ENCODE assay signal across 15 cellular contexts in genomic region chr1:111218947-111219346, GRCh38. TPM values are rescaled to one million over a fixed set of nuclear protein-coding genes. Genes with fewer than 3 reads are reported as not detected.
DNase-seq lines count a peak whose midpoint lies in the region; ATAC-seq, FAIRE-seq and TF ChIP-seq lines count a peak whose summit lies in the region.
"Had no signal": no experiment of that assay in that cellular context is flagged by ENCODE, and none has a peak within 500 bp of the region (broad histone marks: within the 10 kb centered on the region; RNA-seq: fewer than 3 reads in every experiment).

No MANE protein-coding gene starts in this region.

- H3K9me3 Mint-ChIP-seq in activated B cell treated with CpG ODN at 0.5 μM for 24 hours (no peaks in the 10 kb centered on the region), memory B cell (no peaks in the 10 kb centered on the region)

- intact Hi-C loops in activated B cell treated with CpG ODN at 0.5 μM for 24 hours (cut with micrococcal nuclease), result loop anchor here (2.0 to 5.0 kb wide), 5 partner anchors 257 to 547 kb away; partner anchors contain the start of genes CD53, KCNA3, LRIF1 and RAP1A
- intact Hi-C loops in pancreas (cut with DNase I), result no loop called here
- intact Hi-C loops in Right ventricle myocardium inferior (cut with DNase I), result no loop called here

- ATAC-seq in activated B cell treated with CpG ODN at 0.5 μM for 24 hours (ENCODE audit: low read depth) (no peak), memory B cell (ENCODE audit: low read depth) (no peak), pancreas (no peak), Right ventricle myocardium inferior (no peak), left lobe of liver (no peak)

- POLR2A ChIA-PET in activated B cell treated with CpG ODN at 0.5 μM for 24 hours (lab: Charles Lee), result interaction anchor here (0.6 to 8.8 kb wide), 18 partner anchors 7 to 374 kb away, joined by 3 to 258 read pairs (median 6); partner anchors contain the start of genes CD53, CEPT1, CHI3L2 and DENND2D

- H3K27me3 ChIP-seq in BLaER1 treated with 17β-estradiol and CSF1 and Interleukin-3, amounts not matched to agents 10 nM and 100 nM, result no peaks in the 10 kb centered on the region
- H3K27me3 ChIP-seq in GM06990 (replicated peaks; ENCODE audit: control insufficient read depth, insufficient read depth, low read length) (no peaks in the 10 kb centered on the region), pancreas (no peaks in the 10 kb centered on the region)

- peak overlapping the region; percentile 85 to 98 (median 94) for H3K4me2 ChIP-seq in BLaER1 treated with 17β-estradiol and CSF1 and Interleukin-3, amounts not matched to agents 10 nM and 100 nM

- no peaks in the 10 kb centered on the region for H3K9me3 ChIP-seq in BLaER1 treated with 17β-estradiol and CSF1 and Interleukin-3, amounts not matched to agents 10 nM and 100 nM (replicated peaks in 1 of 11)
- no peaks in the 10 kb centered on the region for H3K9me3 ChIP-seq in pancreas

- no peak for TF ChIP-seq CTCF in GM06990 (IDR thresholded peaks at IDR 0.05; ENCODE audit: insufficient read depth, low read length, poor library complexity, severe bottlenecking)
- no peak for TF ChIP-seq CTCF in activated B cell treated with CpG ODN at 0.5 μM for 24 hours (IDR thresholded peaks at IDR 0.05)
- no peak for TF ChIP-seq CTCF in pancreas (IDR thresholded peaks at IDR 0.05)

- no peaks in the 10 kb centered on the region for H3K36me3 ChIP-seq in BLaER1 treated with 17β-estradiol and CSF1 and Interleukin-3, amounts not matched to agents 10 nM and 100 nM
- H3K36me3 ChIP-seq in GM06990 (ENCODE audit: control insufficient read depth, insufficient read depth, low read length) (no peaks in the 10 kb centered on the region), pancreas (no peaks in the 10 kb centered on the region)

- 92 to 99% methylated on average over 5 of the region's 5 CpGs for WGBS in pancreas, 2 donors

- no peaks in the 10 kb centered on the region for H4K20me1 ChIP-seq in BLaER1 treated with 17β-estradiol and CSF1 and Interleukin-3, amounts not matched to agents 10 nM and 100 nM

- H3K4me1 Mint-ChIP-seq in activated B cell treated with CpG ODN at 0.5 μM for 24 hours (peaks cover 97% of the 10 kb centered on the region), memory B cell (peaks cover 86% of the 10 kb centered on the region)

- H3K4me3 Mint-ChIP-seq in activated B cell treated with CpG ODN at 0.5 μM for 24 hours (no peak overlapping the region), memory B cell (no peak overlapping the region)

- DNase-seq in GM06990 (ENCODE audit: extremely low read depth, insufficient read length) (peak; percentile 49), activated B cell treated with CpG ODN at 0.5 μM for 24 hours (no peak), memory B cell (ENCODE audit: low spot score in 2 of 2) (no peak), pancreas (no peak), Right ventricle myocardium inferior (ENCODE audit: missing footprints) (no peak), left lobe of liver (ENCODE audit: low spot score) (no peak), AG20443 (ENCODE audit: low spot score) (no peak)
- DNase-seq: activated CD4-positive, alpha-beta T cell treated with anti-CD3 and anti-CD28 coated beads, Interleukin-2, amount 50 U/mL, for 4 hours; DMS79; glutamatergic neuron; NCI-H187 treated with DMSO at 0.1 percent for 48 hours; NCI-H510A had no signal

- H3K27ac Mint-ChIP-seq in activated B cell treated with CpG ODN at 0.5 μM for 24 hours (peak overlapping the region; percentile 95), memory B cell (peak overlapping the region; percentile 77)

- peak overlapping the region; percentile 12 to 80 (median 73); a peak in 18 of 22 replicates for H3K9ac ChIP-seq in BLaER1 treated with 17β-estradiol and CSF1 and Interleukin-3, amounts not matched to agents 10 nM and 100 nM

- H3K4me1 ChIP-seq in BLaER1 treated with 17β-estradiol and CSF1 and Interleukin-3, amounts not matched to agents 10 nM and 100 nM, result peaks cover 93 to 100% (median 95%) of the 10 kb centered on the region in 10 experiments
- H3K4me1 ChIP-seq in pancreas, result peaks cover 0 to 8% (median 0%) of the 10 kb centered on the region in 3 donors

- no peak overlapping the region for H3K4me3 ChIP-seq in BLaER1 treated with 17β-estradiol and CSF1 and Interleukin-3, amounts not matched to agents 10 nM and 100 nM
- H3K4me3 ChIP-seq in GM06990 (replicated peaks; ENCODE audit: low read depth, low read length) (no peak overlapping the region), pancreas (no peak overlapping the region)

- CTCF ChIA-PET in activated B cell treated with CpG ODN at 0.5 μM for 24 hours (lab: Charles Lee), result interaction anchor here (0.5 to 3.2 kb wide), 8 partner anchors 19 to 453 kb away, joined by 3 to 21 read pairs (median 4); partner anchors contain the start of genes CEPT1 and DRAM2

- H3K27me3 Mint-ChIP-seq in activated B cell treated with CpG ODN at 0.5 μM for 24 hours, result no peaks in the 10 kb centered on the region
- no peaks in the 10 kb centered on the region for H3K27me3 Mint-ChIP-seq in memory B cell

- FAIRE-seq in pancreas (lab: Jason Lieb, UNC), result no peak
- FAIRE-seq: RCC 7860 had no signal

- no peaks in the 10 kb centered on the region for H3K36me3 Mint-ChIP-seq in activated B cell treated with CpG ODN at 0.5 μM for 24 hours (ENCODE audit: low read depth)
- H3K36me3 Mint-ChIP-seq in memory B cell, result no peaks in the 10 kb centered on the region

- peak overlapping the region; percentile 16 to 93 (median 88); a peak in 21 of 22 replicates for H3K27ac ChIP-seq in BLaER1 treated with 17β-estradiol and CSF1 and Interleukin-3, amounts not matched to agents 10 nM and 100 nM
- no peak overlapping the region for H3K27ac ChIP-seq in pancreas

RNA-seq across cellular contexts. Expression of gene CHI3L2, which starts 8.6 kb away (rescaled TPM):
- total RNA-seq in activated B cell treated with CpG ODN at 0.5 μM for 24 hours (19.6 and 23.6 TPM in 2 replicates), pancreas (1 to 10 TPM in 1 of 6 donors, under 1 TPM in 2, not detected in 3; 0.66 to 1.2 (median 0.95) TPM), Right ventricle myocardium inferior (7.5 TPM), left lobe of liver (0.23 TPM)
- polyA plus RNA-seq in pancreas, result under 1 TPM; 0.07 to 0.30 TPM
- total RNA-seq: epithelial cell of proximal tubule had no signal

RNA-seq across cellular contexts. Expression of gene DENND2D, which starts 18.5 kb away (rescaled TPM):
- total RNA-seq in activated B cell treated with CpG ODN at 0.5 μM for 24 hours, result 48.9 and 58.6 TPM in 2 replicates
- 10 to 100 TPM in 5 of 6 donors, 1 to 10 TPM in 1; 8.0 to 30.4 (median 15.9) TPM for total RNA-seq in pancreas
- polyA plus RNA-seq in pancreas, result 10 to 100 TPM; 21.1 to 27.7 TPM
- 3.5 TPM for total RNA-seq in Right ventricle myocardium inferior
- 14.9 TPM for total RNA-seq in left lobe of liver

Comparison
In these comparisons a context has a peak if more than half of its experiments do, and no peak if none do; other contexts are left out.
1. H3K27ac ChIP-seq: peak in BLaER1 treated with 17β-estradiol and CSF1 and Interleukin-3, amounts not matched to agents 10 nM and 100 nM (11 of 11); none in pancreas (0 of 4).